Comparison of ENCODE assay signal across 15 cellular contexts in the genomic region with DNA sequence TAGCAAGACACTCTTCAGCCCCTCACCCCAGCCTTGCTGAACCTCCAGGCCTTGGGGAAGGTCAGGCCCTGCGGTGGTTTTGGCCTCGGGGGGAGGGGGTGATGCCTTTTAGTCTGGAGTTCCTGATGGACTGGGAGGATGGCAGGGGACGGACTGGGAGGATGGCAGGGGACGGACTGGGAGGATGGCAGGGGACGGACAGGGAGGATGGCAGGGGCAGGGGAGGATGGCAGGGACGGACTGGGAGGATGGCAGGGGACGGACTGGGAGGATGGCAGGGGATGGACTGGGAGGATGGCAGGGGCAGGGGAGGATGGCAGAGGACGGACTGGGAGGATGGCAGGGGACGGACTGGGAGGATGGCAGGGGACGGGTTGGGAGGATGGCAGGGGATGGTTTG. TPM values are rescaled to one million over a fixed set of nuclear protein-coding genes. Genes with fewer than 3 reads are reported as not detected.
DNase-seq lines count a peak whose midpoint lies in the region; ATAC-seq, FAIRE-seq and TF ChIP-seq lines count a peak whose summit lies in the region.
"Not testable (repeated sequence)": the region's sequence is repeated elsewhere in the genome, so short reads cannot be mapped to it uniquely, and the experiment has no call there.
"Had no signal": no experiment of that assay in that cellular context is flagged by ENCODE, and none has a peak within 500 bp of the region (broad histone marks: within the 10 kb centered on the region; RNA-seq: fewer than 3 reads in every experiment).

No MANE protein-coding gene starts in this region.

- H3K9me3 Mint-ChIP-seq in brain, neural progenitor cell: not testable (repeated sequence)

- TF ChIP-seq CTCF in brain (conservative IDR thresholded peaks at IDR 0.05); H1 (IDR thresholded peaks at IDR 0.05; ENCODE audit: control extremely low read depth in 1 of 3, insufficient read depth in 1 of 3, low read depth in 1 of 3, low read length in 3 of 3); right lobe of liver (IDR thresholded peaks at IDR 0.05); neural progenitor cell (IDR thresholded peaks at IDR 0.05); spleen (IDR thresholded peaks at IDR 0.05 in 8 of 11, conservative IDR thresholded peaks at IDR 0.05 in 3 of 11): not testable (repeated sequence)

- not testable (repeated sequence) for H2BK12ac ChIP-seq in H1 (ENCODE audit: low read depth, low read length)

- H3K9ac ChIP-seq in H1 (replicated peaks in 1 of 4; ENCODE audit: extremely low read depth in 1 of 4, low read depth in 3 of 4, low read length in 3 of 4); neural progenitor cell: not testable (repeated sequence)

- not testable (repeated sequence) for H2BK20ac ChIP-seq in H1 (ENCODE audit: low read length)

- H3K4ac ChIP-seq in H1 (replicated peaks; ENCODE audit: insufficient read length, low read depth, low read length), result not testable (repeated sequence)

- not testable (repeated sequence) for H3K9me3 ChIP-seq in H1 (ENCODE audit: insufficient read depth in 2 of 2, low read depth in 1 of 2, low read length in 1 of 2); right cardiac atrium (ENCODE audit: control insufficient read depth, low read length); right lobe of liver; neural progenitor cell (ENCODE audit: low read depth); spleen; aorta (ENCODE audit: control insufficient read depth, low read length)

- H3K36me3 Mint-ChIP-seq in brain, neural progenitor cell: not testable (repeated sequence)

- not testable (repeated sequence) for H2BK15ac ChIP-seq in H1 (ENCODE audit: low read length)

- 80% methylated on average over 6 of the region's 10 CpGs; no CpG with 5 or more reads in 1 of the 2 experiments for WGBS in H1 (ENCODE audit: extremely low coverage in 1 of 2, insufficient coverage in 1 of 2, insufficient read length in 1 of 2, insufficient replicate concordance in 2 of 2, low coverage in 1 of 2, low lambda C conversion rate in 2 of 2, missing lambda C conversion rate in 1 of 2), 2 experiments
- WGBS in right cardiac atrium, result 67% methylated on average over 10 of the region's 10 CpGs
- WGBS in right lobe of liver (ENCODE audit: insufficient coverage, low coverage, low lambda C conversion rate, missing lambda C conversion rate), result 45% methylated on average over 10 of the region's 10 CpGs
- WGBS in spleen, 5 donors, result 68 to 74% (median 69%) methylated on average over 10 of the region's 10 CpGs
- 63 to 66% methylated on average over 10 of the region's 10 CpGs for WGBS in aorta, 2 donors

- H3K23ac ChIP-seq in H1 (ENCODE audit: insufficient read length), result not testable (repeated sequence)

- H2AFZ ChIP-seq in H1 (ENCODE audit: low read length); neural progenitor cell (replicated peaks): not testable (repeated sequence)

- not testable (repeated sequence) for H3K4me3 ChIP-seq in H1 (ENCODE audit: extremely low read depth in 1 of 4, insufficient read depth in 2 of 4, low read depth in 3 of 4, low read length in 4 of 4); right cardiac atrium (ENCODE audit: low read length); right lobe of liver; neural progenitor cell; spleen; aorta (ENCODE audit: low read length in 2 of 2)

- not testable (repeated sequence) for H3K56ac ChIP-seq in H1 (replicated peaks; ENCODE audit: insufficient read length, low read depth, low read length)

- H4K8ac ChIP-seq in H1 (ENCODE audit: extremely low read depth, insufficient read depth, low read length), result peak overlapping the region; percentile 69; the same call in 1 of the 2 replicates

- H3K18ac ChIP-seq in H1 (ENCODE audit: extremely low read depth, low read length), result not testable (repeated sequence)

- H4K5ac ChIP-seq in H1 (ENCODE audit: insufficient read length, low read depth, low read length), result not testable (repeated sequence)

- H3K4me2 ChIP-seq in H1 (ENCODE audit: insufficient read depth in 1 of 2, low read depth in 2 of 2, low read length in 2 of 2); neural progenitor cell: not testable (repeated sequence)

- not testable (repeated sequence) for TF ChIP-seq RAD21 in H1 (IDR thresholded peaks at IDR 0.05 in 1 of 2, conservative IDR thresholded peaks at IDR 0.05 in 1 of 2; ENCODE audit: low read depth in 2 of 2, low read length in 2 of 2)

- not testable (repeated sequence) for H4K91ac ChIP-seq in H1 (replicated peaks; ENCODE audit: insufficient read length, low read length)

- H3F3A ChIP-seq in neural progenitor cell (ENCODE audit: low read depth), result not testable (repeated sequence)

- not testable (repeated sequence) for H4K20me1 ChIP-seq in H1 (replicated peaks in 1 of 2; ENCODE audit: control insufficient read depth in 1 of 2, insufficient read depth in 2 of 2, low read length in 2 of 2); neural progenitor cell (ENCODE audit: low read depth)

- H2BK120ac ChIP-seq in H1 (replicated peaks; ENCODE audit: low read depth, low read length), result not testable (repeated sequence)

- not testable (repeated sequence) for H3K79me2 ChIP-seq in H1 (ENCODE audit: control insufficient read depth in 1 of 2, insufficient read depth in 2 of 2, low read length in 2 of 2); neural progenitor cell (ENCODE audit: low read depth)

- DNase-seq in H1 (ENCODE audit: low read depth in 1 of 2, low spot score in 2 of 2); neural progenitor cell (ENCODE audit: low spot score): not testable (repeated sequence)
- DNase-seq in Right ventricle myocardium superior (peak; percentile 13), right cardiac atrium (peak in 2 of 3 donors; percentile 18 to 23), right lobe of liver (peak in 2 of 3 donors; percentile 5 to 8), spleen (peak; percentile 34), aorta (peak; percentile 30 to 55)

- H3K23me2 ChIP-seq in H1 (ENCODE audit: low read depth, low read length), result not testable (repeated sequence)

- peaks cover 12% of the 10 kb centered on the region for H3K4me1 Mint-ChIP-seq in brain
- not testable (repeated sequence) for H3K4me1 Mint-ChIP-seq in neural progenitor cell

- intact Hi-C loops in Right ventricle myocardium superior (cut with DNase I); right cardiac atrium (cut with DNase I); right lobe of liver (cut with DNase I); spleen (cut with DNase I; ENCODE audit: low total_unique reads); aorta (cut with DNase I): not testable (repeated sequence)

- FAIRE-seq in H1 (lab: Jason Lieb, UNC), result not testable (repeated sequence)

- not testable (repeated sequence) for H3K79me1 ChIP-seq in H1 (ENCODE audit: low read depth, low read length)

- not testable (repeated sequence) for H2BK5ac ChIP-seq in H1 (ENCODE audit: low read depth, low read length)

- POLR2A ChIA-PET in H1 (lab: Charles Lee; ENCODE audit: partially characterized antibody), result not testable (repeated sequence)

- peak overlapping the region in 3 of 5 experiments; percentile 4 to 79 (median 73) for H3K27ac Mint-ChIP-seq in brain
- H3K27ac Mint-ChIP-seq in neural progenitor cell, result peak overlapping the region; percentile 78

- H3K36me3 ChIP-seq in H1 (ENCODE audit: control insufficient read depth in 2 of 4, insufficient read depth in 4 of 4, low read length in 3 of 4); right lobe of liver; neural progenitor cell; spleen; aorta (ENCODE audit: control insufficient read depth in 1 of 2, insufficient read depth in 2 of 2, low read length in 1 of 2): not testable (repeated sequence)

- H3K27ac ChIP-seq in H1 (ENCODE audit: low read depth, low read length); right cardiac atrium (ENCODE audit: low read length); right lobe of liver; neural progenitor cell; spleen; aorta (ENCODE audit: low read depth in 1 of 2, low read length in 2 of 2): not testable (repeated sequence)

- not testable (repeated sequence) for H3K14ac ChIP-seq in H1 (ENCODE audit: insufficient read length)

- ATAC-seq in Right ventricle myocardium superior (ENCODE audit: poor library complexity); right cardiac atrium; right lobe of liver; aorta (ENCODE audit: low FRiP score): not testable (repeated sequence)

- not testable (repeated sequence) for TF ChIP-seq EP300 in H1 (IDR thresholded peaks at IDR 0.05; ENCODE audit: borderline replicate concordance in 1 of 2, low read depth in 2 of 2, low read length in 2 of 2)

- not testable (repeated sequence) for H3K4me3 Mint-ChIP-seq in brain, neural progenitor cell

- not testable (repeated sequence) for H2AK5ac ChIP-seq in H1 (ENCODE audit: low read depth, low read length)

- H3K27me3 Mint-ChIP-seq in brain (peaks cover 18% of the 10 kb centered on the region), neural progenitor cell (ENCODE audit: insufficient read depth, low read depth) (peaks cover 16% of the 10 kb centered on the region)

- CTCF ChIA-PET in H1 (lab: Charles Lee; ENCODE audit: partially characterized antibody), result not testable (repeated sequence)

- H3K27me3 ChIP-seq in H1 (replicated peaks in 1 of 4; ENCODE audit: control insufficient read depth in 3 of 4, extremely low read depth in 1 of 4, insufficient read depth in 3 of 4, low read length in 3 of 4); right cardiac atrium (ENCODE audit: control insufficient read depth, insufficient read depth); right lobe of liver; aorta (ENCODE audit: control insufficient read depth in 1 of 2, insufficient read depth in 2 of 2, low read length in 1 of 2): not testable (repeated sequence)
- H3K27me3 ChIP-seq in neural progenitor cell (peaks cover 87% of the 10 kb centered on the region), spleen (replicated peaks in 1 of 7) (peaks cover 0 to 90% (median 42%) of the 10 kb centered on the region in 7 donors)

- H3K4me1 ChIP-seq in H1 (replicated peaks in 1 of 4; ENCODE audit: control insufficient read depth in 3 of 4, insufficient read depth in 4 of 4, low read length in 3 of 4); right cardiac atrium (ENCODE audit: control insufficient read depth, insufficient read depth, low read length); right lobe of liver; neural progenitor cell; spleen; aorta (ENCODE audit: control insufficient read depth in 1 of 2, insufficient read depth in 2 of 2, low read length in 2 of 2): not testable (repeated sequence)

- not testable (repeated sequence) for TF ChIP-seq POLR2A in H1 (IDR thresholded peaks at IDR 0.05; ENCODE audit: control extremely low read depth in 1 of 2, low read depth in 2 of 2, low read length in 2 of 2); right lobe of liver (IDR thresholded peaks at IDR 0.05); spleen (IDR thresholded peaks at IDR 0.05)

RNA-seq across cellular contexts. Expression of a gene that starts 28.4 kb away (rescaled TPM):
- polyA plus RNA-seq in brain (ENCODE audit: insufficient read depth, low read depth, low replicate concordance), result not detected
- total RNA-seq in H1 (2021; fragmentation: NEBNext Ultra II Directional; extraction: Animal tissue kit (Norgen Biotek cat#: 25700)), result not detected in 2 replicates
- 0.03 TPM in 1 of 2 replicates, not detected in the other for polyA plus RNA-seq in H1 (2011; rRNA removed)
- not detected for polyA plus RNA-seq in H1 (2011; cell fraction: cytosol; rRNA removed)
- not detected for polyA plus RNA-seq in H1 (2011; cell fraction: nucleus; rRNA removed)
- not detected in 4 replicates for polyA plus RNA-seq in H1 (2012, experiment 1 of 2)
- not detected for polyA plus RNA-seq in H1 (2012, experiment 2 of 2)
- polyA plus RNA-seq in H1 (2013, experiment 1 of 2), result 0.02 TPM
- polyA plus RNA-seq in H1 (2013, experiment 2 of 2), result not detected
- polyA minus RNA-seq in H1 (2011; rRNA and poly(A)+ RNA removed), result not detected in 2 replicates
- not detected for polyA minus RNA-seq in H1 (2011; cell fraction: cytosol; rRNA and poly(A)+ RNA removed)
- polyA minus RNA-seq in H1 (2011; cell fraction: nucleus; rRNA and poly(A)+ RNA removed), result not detected
- total RNA-seq in Right ventricle myocardium superior, result not detected
- total RNA-seq in right cardiac atrium, result not detected
- not detected for polyA plus RNA-seq in right cardiac atrium
- total RNA-seq in right lobe of liver, result not detected
- total RNA-seq in neural progenitor cell (ENCODE audit: low replicate concordance), result not detected in 2 replicates
- total RNA-seq in spleen, result not detected
- not detected for polyA plus RNA-seq in spleen
- total RNA-seq in aorta, result not detected
- not detected for polyA plus RNA-seq in aorta
- total RNA-seq: CD4-positive, alpha-beta memory T cell; CD4-positive, CD25-positive, alpha-beta regulatory T cell; CD8-positive, alpha-beta memory T cell; Daoy; GM12878 had no signal
- polyA plus RNA-seq: AG04450; CD14-positive monocyte; CD4-positive, alpha-beta memory T cell; CD4-positive, CD25-positive, alpha-beta regulatory T cell; CD8-positive, alpha-beta memory T cell; GM12878 had no signal
